In genomic region chr13:78826312-78826711, GRCh38 we compare ENCODE assay signal across 23 cellular contexts.
DNase-seq lines count a peak whose midpoint lies in the region; ATAC-seq, FAIRE-seq and TF ChIP-seq lines count a peak whose summit lies in the region.
"Had no signal": no experiment of that assay in that cellular context is flagged by ENCODE, and none has a peak within 500 bp of the region (broad histone marks: within the 10 kb centered on the region; RNA-seq: fewer than 3 reads in every experiment).

No MANE protein-coding gene starts in this region.

- in situ Hi-C loops in HepG2 (cut with HindIII; ENCODE audit: extremely low pct_ligation_motif_present, low pct_unique_long_range_greater_than_20kb), result no loop called here

- H3K27ac ChIP-seq in HepG2 (ENCODE audit: extremely low read length, insufficient read depth, low read length), result no peak overlapping the region
- no peak overlapping the region for H3K27ac ChIP-seq in right lobe of liver
- H3K27ac ChIP-seq: C4-2B had no signal

- DNase-seq in HepG2 (ENCODE audit: low spot score) (no peak), right lobe of liver (no peak), NCI-H146 treated with DMSO at 0.1 percent for 48 hours (lab: John Stamatoyannopoulos, UW; ENCODE audit: unreplicated experiment) (peak; percentile 72), NCI-H748 (lab: John Stamatoyannopoulos, UW; ENCODE audit: unreplicated experiment) (peak; percentile 66), germinal center (ENCODE audit: low spot score) (no peak)
- no peak for DNase-seq in effector CD4-positive, alpha-beta T cell
- DNase-seq: CD8-positive, alpha-beta T cell; DMS 273 treated with DMSO at 0.1 percent for 48 hours; DMS79; EL; GDM1; GOT3; HCEC 1CT; NCI-H1048; NCI-H1694; NCI-H2029 treated with DMSO at 0.1 percent for 48 hours; NCI-H446 treated with DMSO at 0.1 percent for 48 hours; SHP77 treated with DMSO at 0.1 percent for 48 hours; T-helper 1 cell had no signal

- BruUV-seq in HepG2 (replicated peaks; lab: Mats Ljungman, UMichigan), result no TSS peak

- CTCF ChIA-PET in HepG2 (lab: Yijun Ruan, JAX; ENCODE audit: low intra/inter-chr PET ratio, low total read pairs), result no interaction called here

- intact Hi-C loops in HepG2 (cut with micrococcal nuclease; ENCODE audit: unreplicated experiment) (no loop called here), right lobe of liver (cut with DNase I) (no loop called here)

- H2AFZ ChIP-seq in HepG2 (ENCODE audit: low read length), result no peak overlapping the region

- H3K9ac ChIP-seq in HepG2 (ENCODE audit: insufficient read depth, low read depth, low read length), result no peak overlapping the region

- TF ChIP-seq RAD21 in HepG2 (CRISPR knock-in tag; IDR thresholded peaks at IDR 0.05), result no peak

- TF ChIP-seq CTCF in HepG2 (CRISPR knock-in tag; IDR thresholded peaks at IDR 0.05) (no peak), right lobe of liver (IDR thresholded peaks at IDR 0.05) (no peak)

- POLR2A ChIA-PET in HepG2 (lab: Yijun Ruan, JAX), result no interaction called here

- H3K4me1 ChIP-seq in HepG2 (ENCODE audit: insufficient read depth, low read length) (no peaks in the 10 kb centered on the region), right lobe of liver (no peaks in the 10 kb centered on the region)

- no peak for FAIRE-seq in HepG2 (lab: Jason Lieb, UNC)
- FAIRE-seq: GM12878 had no signal

- H3K4me3 ChIP-seq in HepG2 (replicated peaks in 1 of 3; ENCODE audit: insufficient read depth in 1 of 3, low read depth in 2 of 3, low read length in 3 of 3) (no peak overlapping the region), right lobe of liver (no peak overlapping the region)
- H3K4me3 ChIP-seq: GM12878 had no signal

- no peaks in the 10 kb centered on the region for H4K20me1 ChIP-seq in HepG2 (ENCODE audit: insufficient read depth, low read length)

- H3K9me3 ChIP-seq in HepG2 (ENCODE audit: low read length) (no peaks in the 10 kb centered on the region), right lobe of liver (no peaks in the 10 kb centered on the region)

- H3K27me3 ChIP-seq in HepG2 (ENCODE audit: control insufficient read depth in 1 of 2, insufficient read depth in 2 of 2, low read length in 2 of 2) (no peaks in the 10 kb centered on the region), right lobe of liver (no peaks in the 10 kb centered on the region)

- H3K36me3 ChIP-seq in HepG2 (replicated peaks in 1 of 2; ENCODE audit: control insufficient read depth in 1 of 2, insufficient read depth in 2 of 2, low read length in 2 of 2) (no peaks in the 10 kb centered on the region), right lobe of liver (no peaks in the 10 kb centered on the region)

- no peaks in the 10 kb centered on the region for H3K79me2 ChIP-seq in HepG2 (ENCODE audit: insufficient read depth, low read length)

- WGBS in HepG2 (ENCODE audit: low lambda C conversion rate), result 3% methylated on average over 1 of the region's 1 CpG
- 93% methylated on average over 1 of the region's 1 CpG for WGBS in right lobe of liver (ENCODE audit: insufficient coverage, low coverage, low lambda C conversion rate, missing lambda C conversion rate)

- TF ChIP-seq EP300 in HepG2 (IDR thresholded peaks at IDR 0.05; ENCODE audit: low read depth in 2 of 2, low read length in 2 of 2) (no peak), HepG2 (CRISPR knock-in tag; IDR thresholded peaks at IDR 0.05; ENCODE audit: borderline replicate concordance) (no peak)

- ATAC-seq in HepG2, result no peak
- no peak for ATAC-seq in right lobe of liver
- no peak for ATAC-seq in GM21717 (IDR thresholded peaks at IDR 0.05; ENCODE audit: unreplicated experiment)
- ATAC-seq: CD8-positive, alpha-beta T cell; GM12878; Panc1 had no signal

- no peak overlapping the region for H3K4me2 ChIP-seq in HepG2 (ENCODE audit: low read depth, low read length)

- TF ChIP-seq POLR2A in HepG2 (IDR thresholded peaks at IDR 0.05; ENCODE audit: insufficient read depth in 1 of 2, low read depth in 2 of 2, low read length in 2 of 2) (no peak), right lobe of liver (IDR thresholded peaks at IDR 0.05) (no peak)

TF ChIP-seq in HepG2, 621 proteins besides CTCF, POLR2A, EP300 and RAD21:
- TF ChIP-seq MAFF (IDR thresholded peaks at IDR 0.05; ENCODE audit: low read depth, low read length) (peak; percentile 74), ATAD3A (CRISPR knock-in tag; IDR thresholded peaks at IDR 0.05) (no peak), MAFK (conservative IDR thresholded peaks at IDR 0.05 in 1 of 2, IDR thresholded peaks at IDR 0.05 in 1 of 2; ENCODE audit: low read length in 2 of 2) (peak; percentile 74 to 88)

Comparison
In these comparisons a context has a peak if more than half of its experiments do, and no peak if none do; other contexts are left out.
1. DNase-seq: peak in NCI-H146 treated with DMSO at 0.1 percent for 48 hours (single experiment) and NCI-H748 (single experiment); none in HepG2 (single experiment), right lobe of liver (0 of 3), effector CD4-positive, alpha-beta T cell (single experiment) and germinal center (single experiment).